20 cellular contexts compared by ENCODE assay signal in the genomic region with DNA sequence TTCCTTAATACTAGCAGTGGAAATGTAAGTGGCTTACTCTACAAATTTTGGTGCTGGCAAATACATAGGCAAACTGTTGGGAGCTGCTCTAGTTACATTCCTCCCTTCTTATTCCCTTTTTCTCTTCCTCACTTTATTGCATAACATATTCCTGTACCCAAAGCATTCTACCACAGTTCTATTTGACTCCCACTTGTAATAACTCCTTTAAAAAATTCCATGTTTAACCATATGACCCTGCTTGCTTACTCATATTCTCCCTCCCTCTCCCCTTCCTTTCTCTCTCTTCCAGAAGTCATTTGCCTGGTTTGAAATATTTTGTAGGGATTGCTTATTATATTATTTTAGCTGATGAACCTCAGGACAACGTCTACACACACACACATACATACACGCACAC. TPM values are rescaled to one million over a fixed set of nuclear protein-coding genes. Genes with fewer than 3 reads are reported as not detected.
DNase-seq lines count a peak whose midpoint lies in the region; ATAC-seq and TF ChIP-seq lines count a peak whose summit lies in the region.
"Had no signal": no experiment of that assay in that cellular context is flagged by ENCODE, and none has a peak within 500 bp of the region (broad histone marks: within the 10 kb centered on the region; RNA-seq: fewer than 3 reads in every experiment).

No MANE protein-coding gene starts in this region.

- H3K9me2 ChIP-seq in HCT116 (ENCODE audit: insufficient read depth): no peaks in the 10 kb centered on the region

- no peak overlapping the region for H3K4me2 ChIP-seq in HCT116 (ENCODE audit: low read length)

- H3K4me3 ChIP-seq in CD4-positive, alpha-beta memory T cell (ENCODE audit: low read length in 2 of 2): no peak overlapping the region
- H3K4me3 ChIP-seq in HCT116 (replicated peaks in 1 of 2; ENCODE audit: low read depth in 1 of 2, low read length in 2 of 2) (no peak overlapping the region), choroid plexus epithelial cell (ENCODE audit: low read depth, low read length) (no peak overlapping the region)
- H3K4me3 ChIP-seq: breast epithelium, tibial nerve had no signal

- CTCF ChIA-PET in CD4-positive, alpha-beta memory T cell (lab: Charles Lee; ENCODE audit: partially characterized antibody): interaction anchor here (1.3 to 3.2 kb wide), 3 partner anchors 51 to 307 kb away, joined by 4 to 19 read pairs (median 6); partner anchors contain the start of gene NOB1
- CTCF ChIA-PET in HCT116 (lab: Charles Lee): no interaction called here

- RAD21 ChIA-PET in HCT116 (lab: Charles Lee; ENCODE audit: low non-redundant PET in 1 of 2, low total read pairs in 2 of 2, uncharacterized antibody in 2 of 2, unreplicated experiment in 2 of 2): no interaction called here

- TF ChIP-seq POLR2A in HCT116 (IDR thresholded peaks at IDR 0.05; ENCODE audit: borderline replicate concordance, extremely low read depth, insufficient read depth, insufficient read length) (no peak), GM18505 (IDR thresholded peaks at IDR 0.05; ENCODE audit: borderline replicate concordance, extremely low read depth, insufficient read depth, insufficient read length) (no peak)

- H3K79me2 ChIP-seq in HCT116 (ENCODE audit: insufficient read depth, low read length): peaks cover 56% of the 10 kb centered on the region

- intact Hi-C loops in CD4-positive, alpha-beta memory T cell (cut with micrococcal nuclease): no loop called here
- intact Hi-C loops in HCT116 (cut with micrococcal nuclease): no loop called here

- peak overlapping the region in 4 of 7 donors; percentile 32 to 68 (median 66) for H3K27ac Mint-ChIP-seq in CD4-positive, alpha-beta memory T cell
- peak overlapping the region; percentile 52 for H3K27ac Mint-ChIP-seq in mesothelial cell of epicardium
- H3K27ac Mint-ChIP-seq: activated naive CD8-positive, alpha-beta T cell had no signal

- no peak for DNase-seq in CD4-positive, alpha-beta memory T cell
- DNase-seq in HCT116 (ENCODE audit: low read depth, low spot score) (no peak), choroid plexus epithelial cell (ENCODE audit: low read depth) (peak; percentile 47), mesothelial cell of epicardium (ENCODE audit: low spot score in 2 of 2, unreplicated experiment in 2 of 2) (no peak), epidermal melanocyte (ENCODE audit: insufficient read length, low spot score) (no peak)
- DNase-seq: activated CD4-positive, alpha-beta T cell treated with anti-CD3 and anti-CD28 coated beads, Interleukin-2, amount 50 U/mL, for 48 hours; activated T-cell treated with anti-CD3 and anti-CD28 coated beads, Interleukin-2, amount 50 U/mL, for 4 hours; dermis blood vessel endothelial cell; NCI-H2227 treated with DMSO at 0.1 percent for 48 hours; NCI-H82; occipital lobe; SHP77 treated with DMSO at 0.1 percent for 48 hours; stimulated activated naive CD4-positive, alpha-beta T cell; T-helper 1 cell had no signal

- no peaks in the 10 kb centered on the region for H4K20me1 ChIP-seq in HCT116 (ENCODE audit: insufficient read depth)

- no peak for TF ChIP-seq RAD21 in HCT116 (IDR thresholded peaks at IDR 0.05; ENCODE audit: low read depth)

- no peaks in the 10 kb centered on the region for H3K27me3 ChIP-seq in CD4-positive, alpha-beta memory T cell (ENCODE audit: insufficient read depth, low read length)
- no peaks in the 10 kb centered on the region for H3K27me3 ChIP-seq in HCT116 (ENCODE audit: insufficient read depth, low read length)
- H3K27me3 ChIP-seq: breast epithelium, tibial nerve had no signal

- TF ChIP-seq CTCF in HCT116 (IDR thresholded peaks at IDR 0.05 in 2 of 3, conservative IDR thresholded peaks at IDR 0.05 in 1 of 3; ENCODE audit: borderline replicate concordance in 1 of 3, insufficient read depth in 1 of 3, low read depth in 2 of 3, low read length in 2 of 3) (no peak), choroid plexus epithelial cell (conservative IDR thresholded peaks at IDR 0.05; ENCODE audit: low read depth, low read length) (no peak), mesothelial cell of epicardium (IDR thresholded peaks at IDR 0.05; ENCODE audit: unreplicated experiment) (no peak)

- peaks cover 3 to 24% of the 10 kb centered on the region in 2 donors for H3K36me3 Mint-ChIP-seq in CD4-positive, alpha-beta memory T cell
- peaks cover 11% of the 10 kb centered on the region for H3K36me3 Mint-ChIP-seq in mesothelial cell of epicardium
- H3K36me3 Mint-ChIP-seq: activated naive CD8-positive, alpha-beta T cell had no signal

- no peak overlapping the region for H2AFZ ChIP-seq in HCT116 (ENCODE audit: low read depth, low read length, poor library complexity, severe bottlenecking)

- ATAC-seq in HCT116: no peak
- no peak for ATAC-seq in GM18505 (IDR thresholded peaks at IDR 0.05; ENCODE audit: unreplicated experiment)
- ATAC-seq in HG03439 (IDR thresholded peaks at IDR 0.05; ENCODE audit: unreplicated experiment): no peak
- ATAC-seq: activated T-cell treated with anti-CD3 and anti-CD28 coated beads, Interleukin-2, amount 50 U/mL, for 4 hours; sciatic nerve had no signal

- no peaks in the 10 kb centered on the region for H3K36me3 ChIP-seq in CD4-positive, alpha-beta memory T cell (ENCODE audit: insufficient read depth, low read length)
- peaks cover 12 to 29% of the 10 kb centered on the region in 2 experiments; a peak in 3 of 4 replicates for H3K36me3 ChIP-seq in HCT116 (ENCODE audit: control insufficient read depth in 1 of 2, insufficient read depth in 2 of 2, low read length in 2 of 2)
- H3K36me3 ChIP-seq: breast epithelium had no signal

- peaks cover 0 to 1% (median 0%) of the 10 kb centered on the region in 4 donors for H3K4me1 Mint-ChIP-seq in CD4-positive, alpha-beta memory T cell
- peaks cover 8% of the 10 kb centered on the region for H3K4me1 Mint-ChIP-seq in mesothelial cell of epicardium

- no peak overlapping the region for H3K27ac ChIP-seq in CD4-positive, alpha-beta memory T cell (ENCODE audit: low read depth, low read length)
- peak overlapping the region; percentile 18; the same call in 1 of the 2 replicates for H3K27ac ChIP-seq in HCT116 (ENCODE audit: low read depth, low read length)
- H3K27ac ChIP-seq: tibial nerve had no signal

- H3K27me3 Mint-ChIP-seq in CD4-positive, alpha-beta memory T cell: no peaks in the 10 kb centered on the region
- H3K27me3 Mint-ChIP-seq in mesothelial cell of epicardium (ENCODE audit: low read depth): no peaks in the 10 kb centered on the region
- H3K27me3 Mint-ChIP-seq: activated naive CD8-positive, alpha-beta T cell had no signal

- H3K9me3 Mint-ChIP-seq in CD4-positive, alpha-beta memory T cell: no peaks in the 10 kb centered on the region
- no peaks in the 10 kb centered on the region for H3K9me3 Mint-ChIP-seq in mesothelial cell of epicardium
- H3K9me3 Mint-ChIP-seq: activated T-cell treated with anti-CD3 and anti-CD28 coated beads, Interleukin-2, amount 50 U/mL, for 4 hours had no signal

- no peak overlapping the region for H3K9ac ChIP-seq in HCT116 (ENCODE audit: low read length)

- H3K4me3 Mint-ChIP-seq in CD4-positive, alpha-beta memory T cell: no peak overlapping the region
- H3K4me3 Mint-ChIP-seq in mesothelial cell of epicardium: no peak overlapping the region
- H3K4me3 Mint-ChIP-seq: activated naive CD8-positive, alpha-beta T cell; activated T-cell treated with anti-CD3 and anti-CD28 coated beads, Interleukin-2, amount 50 U/mL, for 4 hours had no signal

- H3K4me1 ChIP-seq in CD4-positive, alpha-beta memory T cell (ENCODE audit: insufficient read depth, low read length): no peaks in the 10 kb centered on the region
- H3K4me1 ChIP-seq in HCT116 (ENCODE audit: control insufficient read depth in 1 of 2, insufficient read depth in 2 of 2, low read length in 2 of 2): peaks cover 8 to 11% of the 10 kb centered on the region in 2 experiments; a peak in 3 of 4 replicates

- H3K9me3 ChIP-seq in CD4-positive, alpha-beta memory T cell (ENCODE audit: control insufficient read depth in 1 of 2, low read length in 2 of 2): no peaks in the 10 kb centered on the region
- no peaks in the 10 kb centered on the region for H3K9me3 ChIP-seq in HCT116 (ENCODE audit: control insufficient read depth in 1 of 2, insufficient read depth in 1 of 2, low read depth in 1 of 2, low read length in 2 of 2)
- H3K9me3 ChIP-seq: breast epithelium, tibial nerve had no signal

- BruUV-seq in HCT116 (replicated peaks; lab: Mats Ljungman, UMichigan): no TSS peak

- POLR2A ChIA-PET in CD4-positive, alpha-beta memory T cell (lab: Charles Lee; ENCODE audit: partially characterized antibody): interaction anchor here (0.6 to 2.0 kb wide), 4 partner anchors 10 to 102 kb away, joined by 3 to 6 read pairs (median 4); partner anchors contain the start of gene NOB1
- POLR2A ChIA-PET in HCT116 (lab: Charles Lee): interaction anchor here (1.2 kb wide), 1 partner anchor 308 kb away, joined by 3 read pairs; no protein-coding TSS in a partner anchor

TF ChIP-seq in HCT116, 20 proteins besides CTCF, POLR2A, EP300 and RAD21 (continues in another document):
- TF ChIP-seq EZH2phosphoT487 (IDR thresholded peaks at IDR 0.05; ENCODE audit: borderline replicate concordance) (no peak), FOSL1 (IDR thresholded peaks at IDR 0.05; ENCODE audit: low read depth) (no peak), JUND (IDR thresholded peaks at IDR 0.05) (no peak), SRF (IDR thresholded peaks at IDR 0.05; ENCODE audit: low read depth) (no peak), ATF3 (IDR thresholded peaks at IDR 0.05) (no peak)

RNA-seq across cellular contexts. Expression of gene NQO1, which starts 22.7 kb away (rescaled TPM):
- 1 to 10 TPM; 4.8 to 5.9 TPM for total RNA-seq in CD4-positive, alpha-beta memory T cell
- 1 to 10 TPM; 5.5 to 8.6 TPM for polyA plus RNA-seq in CD4-positive, alpha-beta memory T cell
- total RNA-seq in HCT116 (2021; ENCODE audit: unreplicated experiment) (519 TPM), mesothelial cell of epicardium (30.9 to 33.3 TPM (median 31.8 TPM) in 3 replicates)
- 323 and 330 TPM in 2 replicates for polyA plus RNA-seq in HCT116 (2012)

RNA-seq across cellular contexts. Expression of gene NOB1, which starts 51.1 kb away (rescaled TPM):
- 10 to 100 TPM; 41.0 to 49.9 TPM for total RNA-seq in CD4-positive, alpha-beta memory T cell
- 10 to 100 TPM; 28.0 to 54.4 TPM for polyA plus RNA-seq in CD4-positive, alpha-beta memory T cell
- total RNA-seq in HCT116 (2021; ENCODE audit: unreplicated experiment) (172 TPM), mesothelial cell of epicardium (52.9 to 59.4 TPM (median 56.1 TPM) in 3 replicates)
- polyA plus RNA-seq in HCT116 (2012): 213 and 237 TPM in 2 replicates

RNA-seq across cellular contexts. Expression of gene WWP2, which starts 58.5 kb away (rescaled TPM):
- 10 to 100 TPM; 76.3 to 77.0 TPM for total RNA-seq in CD4-positive, alpha-beta memory T cell
- 10 to 100 TPM; 27.8 to 49.4 TPM for polyA plus RNA-seq in CD4-positive, alpha-beta memory T cell
- total RNA-seq in HCT116 (2021; ENCODE audit: unreplicated experiment) (44.2 TPM), mesothelial cell of epicardium (32.4 to 39.6 TPM (median 33.8 TPM) in 3 replicates)
- 20.3 and 21.9 TPM in 2 replicates for polyA plus RNA-seq in HCT116 (2012)

Comparison
In these comparisons a context has a peak if more than half of its experiments do, and no peak if none do; other contexts are left out.
1. RNA of gene NQO1, which starts 22.7 kb away (total RNA-seq): 519 TPM in HCT116 (single experiment); 30.9 to 33.3 TPM in mesothelial cell of epicardium and 4.8 to 5.9 TPM in CD4-positive, alpha-beta memory T cell; every median in the first group is over 10 times any median in the second.